ENCODE assay signal across 10 cellular contexts in the genomic region with DNA sequence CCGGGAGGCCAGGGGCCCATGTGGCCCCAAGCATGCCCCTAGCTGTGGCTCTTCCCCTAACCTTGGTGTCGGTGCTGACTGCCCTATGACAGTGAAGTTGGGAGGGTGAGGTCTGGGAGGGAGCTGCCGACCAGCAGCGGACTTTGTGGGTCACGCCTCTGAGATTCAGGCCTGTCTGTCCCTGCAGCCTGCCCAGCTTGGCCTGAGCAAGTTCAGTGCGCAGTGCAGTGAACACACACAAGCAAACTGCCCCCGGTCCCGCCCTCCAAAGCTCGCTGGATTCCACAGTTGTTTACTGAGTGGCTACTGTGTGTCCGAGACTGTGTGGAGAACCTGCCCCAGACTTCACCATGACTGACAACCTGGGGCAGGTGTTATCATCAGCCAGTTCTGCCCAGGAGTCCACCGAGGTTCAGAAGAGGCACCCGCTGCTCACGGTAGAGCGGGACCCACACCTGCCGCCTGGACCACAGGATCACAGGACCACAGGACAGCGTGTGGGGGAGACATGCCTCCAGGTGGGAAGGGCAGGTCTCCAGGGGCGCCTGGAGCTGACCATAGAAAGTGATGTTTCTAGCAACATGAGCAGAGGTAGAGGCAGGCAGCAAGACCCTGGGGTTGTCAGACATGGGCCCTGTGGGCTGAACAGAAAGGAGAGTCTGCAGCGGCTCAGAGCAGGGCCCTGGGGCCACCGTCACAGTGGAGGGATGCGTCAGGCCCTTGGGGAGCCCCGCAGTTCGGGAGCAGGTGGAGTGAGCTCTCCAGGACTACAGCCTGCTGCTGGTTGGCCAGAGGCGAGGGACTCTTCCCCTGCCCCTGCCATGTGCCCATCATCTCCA.
DNase-seq lines count a peak whose midpoint lies in the region; ATAC-seq, FAIRE-seq and TF ChIP-seq lines count a peak whose summit lies in the region.
"Had no signal": no experiment of that assay in that cellular context is flagged by ENCODE, and none has a peak within 500 bp of the region (broad histone marks: within the 10 kb centered on the region; RNA-seq: fewer than 3 reads in every experiment).

No MANE protein-coding gene starts in this region.

- no peaks in the 10 kb centered on the region for H3K9me3 Mint-ChIP-seq in H9
- H3K9me3 Mint-ChIP-seq: CD4-positive, alpha-beta T cell had no signal

- no peak for TF ChIP-seq CTCF in A549 (IDR thresholded peaks at IDR 0.05)
- no peak for TF ChIP-seq CTCF in H9 (conservative IDR thresholded peaks at IDR 0.05)
- TF ChIP-seq CTCF in K562 (IDR thresholded peaks at IDR 0.05 in 2 of 3, conservative IDR thresholded peaks at IDR 0.05 in 1 of 3; ENCODE audit: insufficient read depth in 2 of 3, low read depth in 1 of 3, low read length in 3 of 3) = no peak
- TF ChIP-seq CTCF in mucosa of descending colon (IDR thresholded peaks at IDR 0.05) = no peak

- FAIRE-seq in A549 (lab: Jason Lieb, UNC) (no peak), K562 (lab: Jason Lieb, UNC) (no peak), RCC 7860 (lab: Jason Lieb, UNC) (no peak)

- no peak overlapping the region for H2BK120ac ChIP-seq in H9 (ENCODE audit: low read depth, low read length, poor library complexity, severe bottlenecking)

- H3K14ac ChIP-seq in H9 (ENCODE audit: insufficient read depth, low read length) = no peak overlapping the region; the same call in 1 of the 2 replicates

- peaks cover 8% of the 10 kb centered on the region; the same call in 1 of the 3 replicates for H3K36me3 ChIP-seq in K562 (ENCODE audit: control insufficient read depth, insufficient read depth, low read length)
- no peaks in the 10 kb centered on the region for H3K36me3 ChIP-seq in mucosa of descending colon (ENCODE audit: low read depth)

- no peak overlapping the region for H4K5ac ChIP-seq in H9 (ENCODE audit: insufficient read length, low read depth, low read length)

- H3K79me2 ChIP-seq in H9 (ENCODE audit: insufficient read depth, low read length) = no peaks in the 10 kb centered on the region
- H3K79me2 ChIP-seq in K562 (ENCODE audit: control insufficient read depth, insufficient read depth, low read length) = no peaks in the 10 kb centered on the region

- H3K27ac ChIP-seq in A549 (no peak overlapping the region), H9 (ENCODE audit: insufficient read length, low read depth, low read length) (no peak overlapping the region), K562 (ENCODE audit: extremely low read depth, low read depth, low read length) (no peak overlapping the region)
- H3K27ac ChIP-seq: SJSA1 had no signal

- H3K23me2 ChIP-seq in H9 (ENCODE audit: insufficient read length, low read depth, low read length, poor library complexity, severe bottlenecking) = no peaks in the 10 kb centered on the region

- H4K8ac ChIP-seq in H9 (replicated peaks; ENCODE audit: insufficient read length, low read depth, low read length) = no peak overlapping the region

- no peak overlapping the region for H3K27ac Mint-ChIP-seq in H9
- H3K27ac Mint-ChIP-seq: CD4-positive, alpha-beta T cell had no signal

- H2BK12ac ChIP-seq in H9 (ENCODE audit: insufficient read length, low read depth, low read length) = no peak overlapping the region

- peaks cover 0 to 9% (median 9%) of the 10 kb centered on the region in 3 experiments; a peak in 5 of 7 replicates for H3K36me3 Mint-ChIP-seq in H9 (ENCODE audit: insufficient read depth in 1 of 3, low read depth in 3 of 3)

- no peaks in the 10 kb centered on the region for H3K79me1 ChIP-seq in H9 (ENCODE audit: insufficient read depth, low read depth, low read length, poor library complexity, severe bottlenecking)

- no peak overlapping the region for H3K56ac ChIP-seq in H9 (ENCODE audit: insufficient read length, low read depth, low read length)

- ATAC-seq in A549 (peak; percentile 20 to 59; a peak in 5 of 6 replicates), K562 (peak; percentile 34), mucosa of descending colon (peak; percentile 26)

- H2BK5ac ChIP-seq in H9 (ENCODE audit: insufficient read length, low read length) = no peak overlapping the region

- H3K9ac ChIP-seq in H9 (ENCODE audit: extremely low read depth, insufficient read length, low read length) = no peak overlapping the region
- no peak overlapping the region for H3K9ac ChIP-seq in K562 (ENCODE audit: insufficient read depth in 1 of 2, low read depth in 2 of 2, low read length in 2 of 2)

- WGBS in A549 (ENCODE audit: missing lambda C conversion rate) = 63% methylated on average over 7 of the region's 23 CpGs
- no CpG with 5 or more reads among the region's 23 CpGs for WGBS in H9 (ENCODE audit: extremely low coverage, insufficient read length, low lambda C conversion rate)
- WGBS in K562 (ENCODE audit: insufficient coverage, low coverage, missing lambda C conversion rate) = 22% methylated on average over 21 of the region's 23 CpGs

- H3K4me3 Mint-ChIP-seq in H9 = no peak overlapping the region
- H3K4me3 Mint-ChIP-seq: CD4-positive, alpha-beta T cell had no signal

- H3K18ac ChIP-seq in H9 (ENCODE audit: insufficient read length, low read depth, low read length) = peak overlapping the region; percentile 15

- H3K4me1 Mint-ChIP-seq in H9 = peaks cover 6 to 12% of the 10 kb centered on the region in 2 experiments; a peak in 3 of 4 replicates

- H2AK5ac ChIP-seq in H9 (ENCODE audit: insufficient read length, low read length) = no peak overlapping the region

- H4K91ac ChIP-seq in H9 (ENCODE audit: insufficient read length, low read depth, low read length) = no peak overlapping the region

- in situ Hi-C loops in K562 (cut with MboI) = loop anchor here (25.0 kb wide), 1 partner anchor 531 kb away; no protein-coding TSS in a partner anchor

- H3K9me3 ChIP-seq in A549 = no peaks in the 10 kb centered on the region
- H3K9me3 ChIP-seq in H9 (ENCODE audit: control insufficient read depth, low read depth, low read length) = no peaks in the 10 kb centered on the region
- H3K9me3 ChIP-seq in K562 (replicated peaks; ENCODE audit: control insufficient read depth, insufficient read depth, low read depth, low read length) = no peaks in the 10 kb centered on the region
- no peaks in the 10 kb centered on the region for H3K9me3 ChIP-seq in mucosa of descending colon
- H3K9me3 ChIP-seq: SJSA1 had no signal

- H2BK20ac ChIP-seq in H9 (ENCODE audit: low read depth, low read length, poor library complexity, severe bottlenecking) = no peak overlapping the region

- no peaks in the 10 kb centered on the region for H3K27me3 ChIP-seq in H9 (ENCODE audit: insufficient read depth, low read length)
- H3K27me3 ChIP-seq in K562 (ENCODE audit: control insufficient read depth in 2 of 2, insufficient read depth in 2 of 2, low read length in 2 of 2) = no peaks in the 10 kb centered on the region
- H3K27me3 ChIP-seq: SJSA1 had no signal

- TF ChIP-seq RAD21 in A549 (conservative IDR thresholded peaks at IDR 0.05 in 1 of 2, IDR thresholded peaks at IDR 0.05 in 1 of 2) (no peak), K562 (CRISPR knock-in tag; conservative IDR thresholded peaks at IDR 0.05 in 1 of 2, IDR thresholded peaks at IDR 0.05 in 1 of 2) (no peak)

- H2BK15ac ChIP-seq in H9 (ENCODE audit: low read depth, low read length) = no peak overlapping the region

- intact Hi-C loops in K562 (cut with micrococcal nuclease) (loop anchor here (1.0 to 10.0 kb wide), 4 partner anchors 143 to 531 kb away; no protein-coding TSS in a partner anchor), mucosa of descending colon (cut with DNase I, micrococcal nuclease) (loop anchor here (2.0 to 5.0 kb wide), 2 partner anchors 281 to 286 kb away; no protein-coding TSS in a partner anchor)

- POLR2A ChIA-PET in A549 (lab: Yijun Ruan, JAX) = no interaction called here
- POLR2A ChIA-PET in K562 (lab: Yijun Ruan, JAX) = interaction anchor here (1.4 kb wide), 1 partner anchor 14 kb away, joined by 3 read pairs; no protein-coding TSS in a partner anchor

- no peak for DNase-seq in A549 (ENCODE audit: low read depth in 1 of 2, low spot score in 1 of 2)
- DNase-seq in H9 = no peak
- no peak for DNase-seq in K562 (ENCODE audit: extremely low read depth in 1 of 4, low spot score in 3 of 4)
- peak in 1 of 3 donors; percentile 19 for DNase-seq in mucosa of descending colon
- DNase-seq in RCC 7860 (ENCODE audit: low spot score) = no peak
- no peak for DNase-seq in kidney glomerular epithelial cell (lab: John Stamatoyannopoulos, UW)
- DNase-seq in COR-L47 (lab: John Stamatoyannopoulos, UW) = no peak
- DNase-seq in LoVo (ENCODE audit: low spot score) = no peak

- TF ChIP-seq POLR2A in A549 (IDR thresholded peaks at IDR 0.05; ENCODE audit: low read length) (no peak), K562 (conservative IDR thresholded peaks at IDR 0.05) (no peak)

- no TSS peak for BruUV-seq in K562 (replicated peaks; lab: Mats Ljungman, UMichigan)

- H3T11ph ChIP-seq in H9 (ENCODE audit: low read length) = no peak overlapping the region

- no peak overlapping the region for H3K23ac ChIP-seq in H9 (ENCODE audit: insufficient read length, low read depth, low read length)

- TF ChIP-seq EP300 in A549 (IDR thresholded peaks at IDR 0.05) = no peak
- no peak for TF ChIP-seq EP300 in K562 (IDR thresholded peaks at IDR 0.05; ENCODE audit: low read length)

- no peaks in the 10 kb centered on the region for H3K9me1 ChIP-seq in K562 (ENCODE audit: control insufficient read depth, insufficient read depth, low read length)

- H4K20me1 ChIP-seq in H9 (ENCODE audit: control insufficient read depth, insufficient read depth, insufficient read length) (no peaks in the 10 kb centered on the region), K562 (replicated peaks; ENCODE audit: control insufficient read depth, insufficient read depth, low read length) (no peaks in the 10 kb centered on the region)

- CTCF ChIA-PET in A549 (lab: Yijun Ruan, JAX) = interaction anchor here (0.6 to 10.8 kb wide), 44 partner anchors 8 to 1870 kb away, joined by 3 to 141 read pairs (median 4); no protein-coding TSS in a partner anchor
- CTCF ChIA-PET in K562 (lab: Yijun Ruan, JAX; ENCODE audit: low intra/inter-chr PET ratio) = interaction anchor here (1.8 to 2.2 kb wide), 3 partner anchors 281 to 532 kb away, joined by 10 to 28 read pairs (median 20); no protein-coding TSS in a partner anchor

- no peaks in the 10 kb centered on the region; the same call in 1 of the 2 replicates for H3K27me3 Mint-ChIP-seq in H9 (ENCODE audit: low read depth)

- no peak overlapping the region for H2AFZ ChIP-seq in H9 (ENCODE audit: low read length)
- no peak overlapping the region for H2AFZ ChIP-seq in K562 (ENCODE audit: low read depth, low read length)

- H3K4me2 ChIP-seq in A549 = no peak overlapping the region
- no peak overlapping the region for H3K4me2 ChIP-seq in H9 (ENCODE audit: insufficient read depth, insufficient read length, low read length)
- H3K4me2 ChIP-seq in K562 (ENCODE audit: insufficient read depth, low read length) = no peak overlapping the region

- H3K4ac ChIP-seq in H9 (ENCODE audit: low read depth, low read length) = no peak overlapping the region

- no peak overlapping the region for H3K4me3 ChIP-seq in A549
- no peak overlapping the region for H3K4me3 ChIP-seq in K562
- H3K4me3 ChIP-seq in mucosa of descending colon = no peak overlapping the region
- H3K4me3 ChIP-seq: SJSA1 had no signal

- H3K4me1 ChIP-seq in A549 (no peaks in the 10 kb centered on the region), H9 (ENCODE audit: insufficient read depth, low read length) (no peaks in the 10 kb centered on the region), K562 (replicated peaks in 1 of 2; ENCODE audit: control insufficient read depth in 2 of 2, insufficient read depth in 2 of 2, low read length in 2 of 2) (peaks cover 0 to 18% of the 10 kb centered on the region in 2 experiments; a peak in 1 of 5 replicates), mucosa of descending colon (ENCODE audit: low read depth) (no peaks in the 10 kb centered on the region)
- H3K4me1 ChIP-seq: SJSA1 had no signal
